ENCODE assay signal across 8 cellular contexts in genomic region chr2:210617732-210618330, GRCh38.
A peak's percentile ranks its signal among the peaks of the same experiment; 100 is the strongest.
DNase-seq lines count a peak whose midpoint lies in the region; ATAC-seq and TF ChIP-seq lines count a peak whose summit lies in the region.

No MANE protein-coding gene starts in this region.

- intact Hi-C loops in esophagus muscularis mucosa (cut with DNase I), result no loop called here

- H3K36me3 ChIP-seq in OCI-LY3 (replicated peaks; ENCODE audit: low read depth, low read length) (no peaks in the 10 kb centered on the region), esophagus muscularis mucosa (no peaks in the 10 kb centered on the region), H7 (replicated peaks; ENCODE audit: control insufficient read depth, insufficient read depth, low read length) (no peaks in the 10 kb centered on the region)

- H3K27ac ChIP-seq in OCI-LY3 (ENCODE audit: low read length) (no peak overlapping the region), esophagus muscularis mucosa (replicated peaks in 1 of 4) (no peak overlapping the region)

- DNase-seq in EH (ENCODE audit: low read depth) (peak; percentile 46), esophagus muscularis mucosa (ENCODE audit: extremely low spot score) (no peak), retina (peak; percentile 41), H7 (no peak)

- H3K9me3 ChIP-seq in OCI-LY3 (ENCODE audit: insufficient read depth, low read length), result no peaks in the 10 kb centered on the region
- H3K9me3 ChIP-seq in esophagus muscularis mucosa, result no peaks in the 10 kb centered on the region

- peaks cover 3% of the 10 kb centered on the region for H3K4me1 ChIP-seq in OCI-LY3 (ENCODE audit: low read length)
- no peaks in the 10 kb centered on the region for H3K4me1 ChIP-seq in esophagus muscularis mucosa

- no peak for TF ChIP-seq POLR2A in esophagus muscularis mucosa (IDR thresholded peaks at IDR 0.05; ENCODE audit: low read depth)

- peak; percentile 89 for TF ChIP-seq CTCF in OCI-LY3 (IDR thresholded peaks at IDR 0.05; ENCODE audit: low read depth, low read length)
- peak in 2 of 3 experiments; percentile 26 to 33 for TF ChIP-seq CTCF in esophagus muscularis mucosa (IDR thresholded peaks at IDR 0.05)

- H3K4me3 ChIP-seq in OCI-LY3 (ENCODE audit: low read length), result no peak overlapping the region
- H3K4me3 ChIP-seq in esophagus muscularis mucosa, result no peak overlapping the region
- H3K4me3 ChIP-seq in H7 (ENCODE audit: insufficient read depth, low read depth, low read length), result no peak overlapping the region

- H3K9ac ChIP-seq in OCI-LY3 (ENCODE audit: low read length), result no peak overlapping the region

- no peak overlapping the region for H2AFZ ChIP-seq in OCI-LY3 (ENCODE audit: low read depth, low read length)

- WGBS in esophagus muscularis mucosa, result 23% methylated on average over 3 of the region's 3 CpGs

- no peaks in the 10 kb centered on the region for H4K20me1 ChIP-seq in OCI-LY3 (ENCODE audit: insufficient read depth, low read length)

- H3K79me2 ChIP-seq in OCI-LY3 (ENCODE audit: low read length), result no peaks in the 10 kb centered on the region

- no peak overlapping the region for H3K4me2 ChIP-seq in OCI-LY3 (ENCODE audit: low read length)

- H3K27me3 ChIP-seq in OCI-LY3 (ENCODE audit: low read depth, low read length) (no peaks in the 10 kb centered on the region), esophagus muscularis mucosa (no peaks in the 10 kb centered on the region), H7 (ENCODE audit: control insufficient read depth, insufficient read depth, low read length) (no peaks in the 10 kb centered on the region)

- TF ChIP-seq EP300 in Ishikawa (IDR thresholded peaks at IDR 0.05; ENCODE audit: borderline replicate concordance), result no peak
- no peak for TF ChIP-seq EP300 in esophagus muscularis mucosa (IDR thresholded peaks at IDR 0.05)

- peak; percentile 87 for TF ChIP-seq RAD21 in Ishikawa (IDR thresholded peaks at IDR 0.05; ENCODE audit: low read depth)

- ATAC-seq in GM21576 (IDR thresholded peaks at IDR 0.05; ENCODE audit: unreplicated experiment), result peak; percentile 89
- no peak for ATAC-seq in activated CD4-positive, CD25-positive, alpha-beta regulatory T cell treated with anti-CD3 and anti-CD28 coated beads, Interleukin-2, amount 50 U/mL, for 24 hours

TF ChIP-seq in Ishikawa, 13 proteins besides CTCF, POLR2A, EP300 and RAD21:
- TF ChIP-seq TCF12 (IDR thresholded peaks at IDR 0.05; ENCODE audit: low read depth) (no peak), FOXM1 (IDR thresholded peaks at IDR 0.05; ENCODE audit: borderline replicate concordance, low read depth) (0 out of 2 replicates have a peak, but pooled peaks have one; percentile 14)

Comparison
In these comparisons a context has a peak if more than half of its experiments do, and no peak if none do; other contexts are left out.
1. DNase-seq: peak in EH (single experiment) and retina (single experiment); none in esophagus muscularis mucosa (single experiment) and H7 (single experiment).